ENCODE assay signal across 11 cellular contexts in the genomic region with DNA sequence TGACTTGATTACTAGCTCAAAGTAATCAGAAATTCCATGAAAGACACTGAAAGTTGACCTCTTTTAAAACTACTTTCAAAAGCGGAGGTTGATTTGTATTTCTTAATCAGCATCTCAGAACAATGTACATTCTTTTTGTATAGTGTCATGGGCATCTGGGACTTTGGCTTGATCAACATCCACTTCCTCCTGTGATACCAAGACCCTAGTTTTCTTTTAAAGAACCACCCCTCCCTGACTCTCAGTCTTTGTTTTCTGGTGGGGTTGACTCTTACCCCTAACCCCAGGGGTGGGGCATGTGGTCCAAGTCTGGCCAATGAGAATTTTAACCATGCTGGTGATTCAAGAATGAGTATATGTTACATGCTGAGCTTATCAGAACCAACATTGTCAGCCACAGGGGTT. TPM values are rescaled to one million over a fixed set of nuclear protein-coding genes. Genes with fewer than 3 reads are reported as not detected.
DNase-seq lines count a peak whose midpoint lies in the region; ATAC-seq and TF ChIP-seq lines count a peak whose summit lies in the region.
"Had no signal": no experiment of that assay in that cellular context is flagged by ENCODE, and none has a peak within 500 bp of the region (broad histone marks: within the 10 kb centered on the region; RNA-seq: fewer than 3 reads in every experiment).

No MANE protein-coding gene starts in this region.

- H3K14ac ChIP-seq in H9 (ENCODE audit: insufficient read depth, low read length), result no peak overlapping the region; the same call in 1 of the 2 replicates

- H3K56ac ChIP-seq in H9 (ENCODE audit: insufficient read length, low read depth, low read length), result no peak overlapping the region

- H3T11ph ChIP-seq in H9 (ENCODE audit: low read length), result no peak overlapping the region

- no peak overlapping the region for H3K27ac Mint-ChIP-seq in H9
- H3K27ac Mint-ChIP-seq in natural killer cell, result no peak overlapping the region

- no peaks in the 10 kb centered on the region for H3K79me1 ChIP-seq in H9 (ENCODE audit: insufficient read depth, low read depth, low read length, poor library complexity, severe bottlenecking)

- no peak for TF ChIP-seq CTCF in H9 (conservative IDR thresholded peaks at IDR 0.05)
- no peak for TF ChIP-seq CTCF in foreskin keratinocyte (conservative IDR thresholded peaks at IDR 0.05)
- no peak for TF ChIP-seq CTCF in gastrocnemius medialis (IDR thresholded peaks at IDR 0.05 in 4 of 5, conservative IDR thresholded peaks at IDR 0.05 in 1 of 5)
- TF ChIP-seq CTCF in natural killer cell (IDR thresholded peaks at IDR 0.05), result no peak

- no peaks in the 10 kb centered on the region for H3K27me3 ChIP-seq in H9 (ENCODE audit: insufficient read depth, low read length)
- H3K27me3 ChIP-seq in foreskin keratinocyte, result no peaks in the 10 kb centered on the region
- no peaks in the 10 kb centered on the region for H3K27me3 ChIP-seq in gastrocnemius medialis

- H2BK12ac ChIP-seq in H9 (ENCODE audit: insufficient read length, low read depth, low read length), result no peak overlapping the region

- WGBS in H9 (ENCODE audit: extremely low coverage, insufficient read length, low lambda C conversion rate), result no CpG with 5 or more reads among the region's 1 CpG

- H3K27ac ChIP-seq in H9 (ENCODE audit: insufficient read length, low read depth, low read length) (no peak overlapping the region), foreskin keratinocyte (peak overlapping the region; percentile 40), gastrocnemius medialis (peak overlapping the region in 3 of 4 donors; percentile 13 to 63 (median 29))

- no peaks in the 10 kb centered on the region for H3K9me3 ChIP-seq in H9 (ENCODE audit: control insufficient read depth, low read depth, low read length)
- no peaks in the 10 kb centered on the region for H3K9me3 ChIP-seq in gastrocnemius medialis

- H3K36me3 Mint-ChIP-seq in H9 (ENCODE audit: insufficient read depth in 1 of 3, low read depth in 3 of 3), result no peaks in the 10 kb centered on the region
- no peaks in the 10 kb centered on the region for H3K36me3 Mint-ChIP-seq in natural killer cell

- no peak overlapping the region for H4K8ac ChIP-seq in H9 (replicated peaks; ENCODE audit: insufficient read length, low read depth, low read length)

- TF ChIP-seq POLR2A in gastrocnemius medialis (IDR thresholded peaks at IDR 0.05), result no peak

- no peaks in the 10 kb centered on the region for H4K20me1 ChIP-seq in H9 (ENCODE audit: control insufficient read depth, insufficient read depth, insufficient read length)

- H3K4me2 ChIP-seq in H9 (ENCODE audit: insufficient read depth, insufficient read length, low read length), result no peak overlapping the region

- H3K4me1 Mint-ChIP-seq in H9 (peaks cover 0 to 2% of the 10 kb centered on the region in 2 experiments; a peak in 2 of 4 replicates), natural killer cell (no peaks in the 10 kb centered on the region)

- no peaks in the 10 kb centered on the region for H3K36me3 ChIP-seq in gastrocnemius medialis

- H3K4me3 Mint-ChIP-seq in H9, result no peak overlapping the region
- no peak overlapping the region for H3K4me3 Mint-ChIP-seq in natural killer cell
- H3K4me3 Mint-ChIP-seq: nephron had no signal

- H2AK5ac ChIP-seq in H9 (ENCODE audit: insufficient read length, low read length), result no peak overlapping the region

- no peak overlapping the region for H3K9ac ChIP-seq in H9 (ENCODE audit: extremely low read depth, insufficient read length, low read length)

- no peak for DNase-seq in H9
- DNase-seq in SW480 (ENCODE audit: low spot score), result peak; percentile 76
- peak; percentile 87 to 90 for DNase-seq in foreskin keratinocyte
- no peak for DNase-seq in gastrocnemius medialis
- DNase-seq in NCI-H1436 treated with DMSO at 0.1 percent for 48 hours (lab: John Stamatoyannopoulos, UW), result no peak
- DNase-seq in RPMI8226, result no peak
- no peak for DNase-seq in natural killer cell
- DNase-seq: activated T-cell treated with anti-CD3 and anti-CD28 coated beads, Interleukin-2, amount 50 U/mL, for 48 hours; NCI-H187 treated with DMSO at 0.1 percent for 48 hours had no signal

- intact Hi-C loops in gastrocnemius medialis (cut with DNase I; ENCODE audit: low total_unique reads) (no loop called here), natural killer cell (cut with micrococcal nuclease) (no loop called here)

- H3K18ac ChIP-seq in H9 (ENCODE audit: insufficient read length, low read depth, low read length), result no peak overlapping the region

- H3K4ac ChIP-seq in H9 (ENCODE audit: low read depth, low read length), result no peak overlapping the region

- H3K4me3 ChIP-seq in gastrocnemius medialis, result no peak overlapping the region

- no peak overlapping the region for H4K91ac ChIP-seq in H9 (ENCODE audit: insufficient read length, low read depth, low read length)

- no peak overlapping the region for H2BK120ac ChIP-seq in H9 (ENCODE audit: low read depth, low read length, poor library complexity, severe bottlenecking)

- in situ Hi-C loops in gastrocnemius medialis (cut with MboI; ENCODE audit: low sequenced_read_pairs in 4 of 4), result loop anchor here in 1 of 4 donors (10.0 kb wide), 1 partner anchor 123 kb away; no protein-coding TSS in a partner anchor

- no peaks in the 10 kb centered on the region for H3K27me3 Mint-ChIP-seq in H9 (ENCODE audit: low read depth)
- H3K27me3 Mint-ChIP-seq in natural killer cell (ENCODE audit: low read depth in 2 of 2), result peaks cover 4 to 10% of the 10 kb centered on the region in 2 donors

- no peaks in the 10 kb centered on the region for H3K79me2 ChIP-seq in H9 (ENCODE audit: insufficient read depth, low read length)

- H2BK15ac ChIP-seq in H9 (ENCODE audit: low read depth, low read length), result no peak overlapping the region

- H3K9me3 Mint-ChIP-seq in H9 (no peaks in the 10 kb centered on the region), natural killer cell (no peaks in the 10 kb centered on the region)
- H3K9me3 Mint-ChIP-seq: nephron had no signal

- H2BK5ac ChIP-seq in H9 (ENCODE audit: insufficient read length, low read length), result no peak overlapping the region

- ATAC-seq in foreskin keratinocyte (peak; percentile 81), gastrocnemius medialis (no peak), natural killer cell (no peak), GM19035 (IDR thresholded peaks at IDR 0.05; ENCODE audit: unreplicated experiment) (no peak)

- H3K4me1 ChIP-seq in H9 (ENCODE audit: insufficient read depth, low read length) (peaks cover 4% of the 10 kb centered on the region), foreskin keratinocyte (peaks cover 17% of the 10 kb centered on the region), gastrocnemius medialis (peaks cover 0 to 12% of the 10 kb centered on the region in 2 donors)

- no peak overlapping the region for H2BK20ac ChIP-seq in H9 (ENCODE audit: low read depth, low read length, poor library complexity, severe bottlenecking)

- H3K23ac ChIP-seq in H9 (ENCODE audit: insufficient read length, low read depth, low read length), result no peak overlapping the region

- H3K23me2 ChIP-seq in H9 (ENCODE audit: insufficient read length, low read depth, low read length, poor library complexity, severe bottlenecking), result no peaks in the 10 kb centered on the region

- H4K5ac ChIP-seq in H9 (ENCODE audit: insufficient read length, low read depth, low read length), result no peak overlapping the region

- peak overlapping the region; percentile 14 for H2AFZ ChIP-seq in H9 (ENCODE audit: low read length)

RNA-seq across cellular contexts. Expression of gene IRF2BP2, which starts 21.7 kb away (rescaled TPM):
- 80.2 and 80.3 TPM in 2 replicates for total RNA-seq in H9 (2021)
- total RNA-seq in foreskin keratinocyte, result 103 and 108 TPM in 2 replicates
- polyA plus RNA-seq in foreskin keratinocyte, result 42.9 and 52.8 TPM in 2 replicates
- 10 to 100 TPM; 32.2 to 92.0 (median 52.2) TPM for total RNA-seq in gastrocnemius medialis
- total RNA-seq in natural killer cell, result 100 to 1,000 TPM; 186 to 315 (median 266) TPM

Comparison
In these comparisons a context has a peak if more than half of its experiments do, and no peak if none do; other contexts are left out.
1. DNase-seq: peak in SW480 (single experiment) and foreskin keratinocyte (2 of 2); none in H9 (single experiment), gastrocnemius medialis (0 of 2), NCI-H1436 treated with DMSO at 0.1 percent for 48 hours (single experiment), RPMI8226 (single experiment) and natural killer cell (single experiment).